In the genomic region with DNA sequence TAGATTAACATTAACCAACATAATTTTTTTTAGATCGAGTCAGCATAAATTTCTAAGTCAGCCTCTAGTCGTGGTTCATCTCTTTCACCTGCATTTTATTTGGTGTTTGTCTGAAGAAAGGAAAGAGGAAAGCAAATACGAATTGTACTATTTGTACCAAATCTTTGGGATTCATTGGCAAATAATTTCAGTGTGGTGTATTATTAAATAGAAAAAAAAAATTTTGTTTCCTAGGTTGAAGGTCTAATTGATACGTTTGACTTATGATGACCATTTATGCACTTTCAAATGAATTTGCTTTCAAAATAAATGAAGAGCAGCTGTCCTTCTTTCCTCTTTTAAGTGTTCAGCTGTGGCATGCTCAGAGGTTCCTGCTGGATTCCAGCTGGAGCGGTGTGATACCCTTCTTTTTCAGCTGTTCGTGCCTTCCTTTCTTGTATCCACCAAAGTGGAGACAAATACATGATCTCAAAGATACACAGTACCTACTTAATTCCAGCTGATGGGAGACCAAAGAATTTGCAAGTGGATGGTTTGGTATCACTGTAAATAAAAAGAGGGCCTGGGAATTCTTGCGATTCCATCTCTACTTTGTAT, we compare ENCODE assay signal across 8 cellular contexts. TPM values are rescaled to one million over a fixed set of nuclear protein-coding genes. Genes with fewer than 3 reads are reported as not detected.
A peak's percentile ranks its signal among the peaks of the same experiment; 100 is the strongest.
DNase-seq lines count a peak whose midpoint lies in the region; ATAC-seq, FAIRE-seq and TF ChIP-seq lines count a peak whose summit lies in the region.
"Not testable (repeated sequence)": the region's sequence is repeated elsewhere in the genome, so short reads cannot be mapped to it uniquely, and the experiment has no call there.

No MANE protein-coding gene starts in this region.

- H3K79me2 ChIP-seq in endothelial cell of umbilical vein (ENCODE audit: control insufficient read depth, insufficient read depth, low read length) = peaks cover 37% of the 10 kb centered on the region
- peaks cover 34% of the 10 kb centered on the region for H3K79me2 ChIP-seq in keratinocyte (ENCODE audit: control insufficient read depth, insufficient read depth, low read length)

- H3K4me3 ChIP-seq in HUES48 (ENCODE audit: low read depth, low read length) (peak overlapping the region; percentile 86), adrenal gland (peak overlapping the region in 1 of 4 donors; percentile 81), endothelial cell of umbilical vein (replicated peaks in 1 of 3; ENCODE audit: insufficient read depth in 1 of 3, low read depth in 1 of 3, low read length in 3 of 3) (peak overlapping the region; percentile 76 to 100 (median 99)), keratinocyte (ENCODE audit: control insufficient read depth in 2 of 3, extremely low read depth in 1 of 3, insufficient read depth in 2 of 3, low read depth in 1 of 3, low read length in 3 of 3) (peak overlapping the region in 2 of 3 experiments; percentile 3 to 98), ovary (peak overlapping the region; percentile 63)
- H3K4me3 ChIP-seq in thymus (ENCODE audit: low read length) = not testable (repeated sequence)

- POLR2A ChIA-PET in CD4-positive, alpha-beta T cell (lab: Charles Lee) = interaction anchor here (0.6 to 4.9 kb wide), 9 partner anchors 12 to 135 kb away, joined by 3 to 51 read pairs (median 4); a partner anchor contains a TSS
- POLR2A ChIA-PET in endothelial cell of umbilical vein (lab: Charles Lee) = interaction anchor here (0.7 to 12.6 kb wide), 9 partner anchors 12 to 93 kb away, joined by 3 to 224 read pairs (median 4); no protein-coding TSS in a partner anchor

- H3K4me1 ChIP-seq in HUES48 (ENCODE audit: control insufficient read depth, insufficient read depth, low read length) (peaks cover 23% of the 10 kb centered on the region), adrenal gland (replicated peaks in 1 of 2) (peaks cover 29 to 35% of the 10 kb centered on the region in 2 donors), endothelial cell of umbilical vein (ENCODE audit: control insufficient read depth, extremely low read depth, insufficient read depth, low read length) (peaks cover 17% of the 10 kb centered on the region), keratinocyte (ENCODE audit: control insufficient read depth, extremely low read depth, insufficient read depth, low read length) (peaks cover 24% of the 10 kb centered on the region), ovary (ENCODE audit: insufficient read depth) (peaks cover 14% of the 10 kb centered on the region)
- not testable (repeated sequence) for H3K4me1 ChIP-seq in thymus (ENCODE audit: control insufficient read depth, insufficient read depth, low read length)

- peaks cover 84% of the 10 kb centered on the region for H3K4me1 Mint-ChIP-seq in CD4-positive, alpha-beta T cell (ENCODE audit: low read depth)

- intact Hi-C loops in CD4-positive, alpha-beta T cell (cut with DNase I, micrococcal nuclease); adrenal gland (cut with DNase I); endothelial cell of umbilical vein (cut with micrococcal nuclease); ovary (cut with DNase I): not testable (repeated sequence)

- CTCF ChIA-PET in CD4-positive, alpha-beta T cell (lab: Charles Lee) = interaction anchor here (1.0 kb wide), 1 partner anchor 11 kb away, joined by 3 read pairs; no protein-coding TSS in a partner anchor
- CTCF ChIA-PET in endothelial cell of umbilical vein (lab: Charles Lee) = interaction anchor here (1.6 to 8.5 kb wide), 3 partner anchors 17 to 88 kb away, joined by 4 to 110 read pairs (median 6); no protein-coding TSS in a partner anchor

- dilution Hi-C loops in endothelial cell of umbilical vein (cut with MboI; ENCODE audit: extremely low pct_ligation_motif_present, low sequenced_read_pairs); keratinocyte (cut with MboI; ENCODE audit: extremely low pct_ligation_motif_present, low sequenced_read_pairs): not testable (repeated sequence)

- not testable (repeated sequence) for ATAC-seq in CD4-positive, alpha-beta T cell (ENCODE audit: poor library complexity)

- H3K9me3 Mint-ChIP-seq in CD4-positive, alpha-beta T cell = not testable (repeated sequence)

- not testable (repeated sequence) for H3K27me3 ChIP-seq in CD4-positive, alpha-beta T cell (ENCODE audit: control insufficient read depth, insufficient read depth, low read length); HUES48 (ENCODE audit: control insufficient read depth, insufficient read depth, low read length); adrenal gland; endothelial cell of umbilical vein (ENCODE audit: control insufficient read depth in 2 of 2, insufficient read depth in 2 of 2, low read length in 2 of 2); keratinocyte (ENCODE audit: control insufficient read depth, extremely low read depth, insufficient read depth, low read length); ovary; thymus (ENCODE audit: control insufficient read depth, insufficient read depth)

- not testable (repeated sequence) for TF ChIP-seq EP300 in ovary (IDR thresholded peaks at IDR 0.05)

- H3K9ac ChIP-seq in HUES48 (ENCODE audit: low read depth, low read length) = peak overlapping the region; percentile 98
- peak overlapping the region; percentile 100 for H3K9ac ChIP-seq in endothelial cell of umbilical vein (replicated peaks; ENCODE audit: extremely low read depth, insufficient read depth, low read length)
- H3K9ac ChIP-seq in keratinocyte (ENCODE audit: control insufficient read depth, extremely low read depth, insufficient read depth, low read length) = peak overlapping the region; percentile 98

- peak overlapping the region; percentile 57 for H3K27ac ChIP-seq in CD4-positive, alpha-beta T cell (ENCODE audit: low read depth, low read length)
- peak overlapping the region; percentile 97 for H3K27ac ChIP-seq in HUES48 (ENCODE audit: low read depth, low read length)
- peak overlapping the region; percentile 99 for H3K27ac ChIP-seq in VCaP
- H3K27ac ChIP-seq in adrenal gland = peak overlapping the region in 4 of 5 donors; percentile 22 to 99 (median 96)
- peak overlapping the region; percentile 100 for H3K27ac ChIP-seq in endothelial cell of umbilical vein (ENCODE audit: insufficient read depth, low read depth, low read length)
- H3K27ac ChIP-seq in keratinocyte (ENCODE audit: control insufficient read depth, insufficient read depth, low read length) = peak overlapping the region; percentile 96
- H3K27ac ChIP-seq in ovary = not testable (repeated sequence)
- H3K27ac ChIP-seq in thymus (ENCODE audit: low read depth) = peak overlapping the region; percentile 15

- not testable (repeated sequence) for DNase-seq in CD4-positive, alpha-beta T cell; endothelial cell of umbilical vein (ENCODE audit: low read depth, low spot score); keratinocyte (ENCODE audit: low read depth, low spot score); ovary
- DNase-seq in adrenal gland = peak in 1 of 7 donors; percentile 40

- TF ChIP-seq CTCF in CD4-positive, alpha-beta T cell (IDR thresholded peaks at IDR 0.05); VCaP (conservative IDR thresholded peaks at IDR 0.05); adrenal gland (IDR thresholded peaks at IDR 0.05); endothelial cell of umbilical vein (IDR thresholded peaks at IDR 0.05; ENCODE audit: extremely low read depth in 1 of 2, insufficient read depth in 1 of 2, low read depth in 1 of 2, low read length in 2 of 2); keratinocyte (optimal IDR thresholded peaks at IDR 0.05 in 1 of 3, IDR thresholded peaks at IDR 0.05 in 1 of 3, conservative IDR thresholded peaks at IDR 0.05 in 1 of 3; ENCODE audit: extremely low read depth in 1 of 3, insufficient read depth in 2 of 3, low read length in 3 of 3); ovary (IDR thresholded peaks at IDR 0.05): not testable (repeated sequence)

- H3K9me3 ChIP-seq in CD4-positive, alpha-beta T cell (ENCODE audit: control insufficient read depth, low read length); HUES48 (ENCODE audit: control insufficient read depth, insufficient read depth, low read length); adrenal gland (replicated peaks in 1 of 3); endothelial cell of umbilical vein (replicated peaks; ENCODE audit: control insufficient read depth, insufficient read depth, low read length); keratinocyte (ENCODE audit: control insufficient read depth, low read depth, low read length); ovary; thymus (ENCODE audit: control insufficient read depth): not testable (repeated sequence)

- H3K36me3 Mint-ChIP-seq in CD4-positive, alpha-beta T cell (ENCODE audit: low read depth) = peaks cover 46% of the 10 kb centered on the region

- TF ChIP-seq POLR2A in adrenal gland (IDR thresholded peaks at IDR 0.05); endothelial cell of umbilical vein (IDR thresholded peaks at IDR 0.05; ENCODE audit: low read depth, low read length); ovary (IDR thresholded peaks at IDR 0.05): not testable (repeated sequence)

- FAIRE-seq in endothelial cell of umbilical vein (lab: Jason Lieb, UNC); keratinocyte (lab: Jason Lieb, UNC): not testable (repeated sequence)

- not testable (repeated sequence) for H2AFZ ChIP-seq in endothelial cell of umbilical vein (ENCODE audit: low read depth, low read length); keratinocyte (ENCODE audit: control insufficient read depth, low read length)

- H3K4me2 ChIP-seq in endothelial cell of umbilical vein (ENCODE audit: insufficient read depth, low read length) (peak overlapping the region; percentile 94), keratinocyte (ENCODE audit: control insufficient read depth, extremely low read depth, insufficient read depth, low read depth, low read length) (peak overlapping the region; percentile 87)

- H3K27me3 Mint-ChIP-seq in CD4-positive, alpha-beta T cell = not testable (repeated sequence)

- H3K27ac Mint-ChIP-seq in CD4-positive, alpha-beta T cell = peak overlapping the region; percentile 86

- not testable (repeated sequence) for BruUV-seq in endothelial cell of umbilical vein (replicated peaks; lab: Mats Ljungman, UMichigan)

- 61 to 64% (median 62%) methylated on average over 7 of the region's 7 CpGs for WGBS in adrenal gland, 4 donors
- WGBS in ovary, 3 donors = 23 to 43% (median 39%) methylated on average over 7 of the region's 7 CpGs
- WGBS in thymus = 86% methylated on average over 7 of the region's 7 CpGs

- H4K20me1 ChIP-seq in endothelial cell of umbilical vein (replicated peaks; ENCODE audit: control insufficient read depth, extremely low read depth, insufficient read depth, low read length) = not testable (repeated sequence)
- peaks cover 15% of the 10 kb centered on the region for H4K20me1 ChIP-seq in keratinocyte (ENCODE audit: control insufficient read depth, extremely low read depth, insufficient read depth, low read length)

- not testable (repeated sequence) for H3K9me1 ChIP-seq in endothelial cell of umbilical vein (replicated peaks; ENCODE audit: control insufficient read depth, extremely low read depth, insufficient read depth, low read length); keratinocyte (ENCODE audit: control insufficient read depth, extremely low read depth, insufficient read depth, low read length)

- H3K36me3 ChIP-seq in HUES48 (ENCODE audit: control insufficient read depth, insufficient read depth, low read length) (peaks cover 32% of the 10 kb centered on the region), adrenal gland (replicated peaks in 1 of 2) (peaks cover 0 to 27% of the 10 kb centered on the region in 2 donors), endothelial cell of umbilical vein (ENCODE audit: control insufficient read depth in 2 of 2, extremely low read depth in 1 of 2, insufficient read depth in 2 of 2, low read length in 2 of 2) (peaks cover 5 to 14% of the 10 kb centered on the region in 2 experiments), keratinocyte (ENCODE audit: control insufficient read depth in 2 of 2, extremely low read depth in 1 of 2, insufficient read depth in 2 of 2, low read length in 2 of 2) (peaks cover 3 to 25% of the 10 kb centered on the region in 2 experiments), thymus (ENCODE audit: control insufficient read depth, insufficient read depth) (peaks cover 14% of the 10 kb centered on the region)
- H3K36me3 ChIP-seq in ovary = not testable (repeated sequence)

- peak overlapping the region; percentile 94 for H3K4me3 Mint-ChIP-seq in CD4-positive, alpha-beta T cell

RNA-seq across cellular contexts. Expression of a gene that starts 51.0 kb away (rescaled TPM):
- 1 to 10 TPM; 7.3 to 9.4 TPM for total RNA-seq in CD4-positive, alpha-beta T cell
- total RNA-seq in adrenal gland (10 to 100 TPM in 3 of 8 donors, 1 to 10 TPM in 5; 3.1 to 14.1 (median 7.7) TPM), endothelial cell of umbilical vein (11.3 and 11.6 TPM in 2 replicates), ovary (10 to 100 TPM; 10.6 to 22.9 (median 14.3) TPM)
- polyA plus RNA-seq in adrenal gland (10 to 100 TPM in 1 of 3 donors, 1 to 10 TPM in 2; 6.0 to 10.2 (median 7.1) TPM), endothelial cell of umbilical vein (4.1 and 4.9 TPM in 2 replicates), keratinocyte (5.5 to 7.6 TPM (median 5.9 TPM) in 3 replicates), ovary (10 to 100 TPM in 1 of 2 donors, 1 to 10 TPM in 1; 9.1 to 10.2 TPM), thymus (16.6 TPM)
- polyA plus RNA-seq in endothelial cell of umbilical vein (2011; cell fraction: cytosol; rRNA removed) = 6.0 and 6.4 TPM in 2 replicates
- 6.3 and 8.4 TPM in 2 replicates for polyA plus RNA-seq in endothelial cell of umbilical vein (2011; cell fraction: nucleus; rRNA removed)
- 9.6 and 10.6 TPM in 2 replicates for polyA plus RNA-seq in endothelial cell of umbilical vein (2012)
- polyA minus RNA-seq in endothelial cell of umbilical vein (14.2 and 22.1 TPM in 2 replicates), keratinocyte (1.8 to 9.1 TPM (median 4.0 TPM) in 3 replicates)
- 14.6 TPM for polyA minus RNA-seq in endothelial cell of umbilical vein (2011; cell fraction: cytosol; rRNA and poly(A)+ RNA removed)
- polyA minus RNA-seq in endothelial cell of umbilical vein (2011; cell fraction: nucleus; rRNA and poly(A)+ RNA removed) = 7.4 and 13.4 TPM in 2 replicates
- polyA plus RNA-seq in keratinocyte (2011; ENCODE audit: low read depth) = 9.3 TPM
- polyA plus RNA-seq in keratinocyte (2011; cell fraction: cytosol; rRNA removed) = 2.8 and 4.9 TPM in 2 replicates
- polyA plus RNA-seq in keratinocyte (2011; cell fraction: nucleus; rRNA removed) = 6.8 and 7.0 TPM in 2 replicates
- 4.0 and 6.2 TPM in 2 replicates for polyA plus RNA-seq in keratinocyte (2012; ENCODE audit: low replicate concordance)
- 7.3 TPM for polyA minus RNA-seq in keratinocyte (2011; cell fraction: cytosol; rRNA and poly(A)+ RNA removed)
- polyA minus RNA-seq in keratinocyte (2011; cell fraction: nucleus; rRNA and poly(A)+ RNA removed) = 3.3 and 11.1 TPM in 2 replicates

RNA-seq across cellular contexts. Expression of a gene that starts 51.2 kb away (rescaled TPM):
- total RNA-seq in CD4-positive, alpha-beta T cell = 100 to 1,000 TPM; 129 to 135 TPM
- total RNA-seq in adrenal gland = 10 to 100 TPM; 20.9 to 49.0 (median 38.2) TPM
- polyA plus RNA-seq in adrenal gland = 10 to 100 TPM; 13.2 to 37.4 (median 16.7) TPM
- 40.5 and 45.7 TPM in 2 replicates for total RNA-seq in endothelial cell of umbilical vein
- 4.1 and 5.4 TPM in 2 replicates for polyA plus RNA-seq in endothelial cell of umbilical vein
- polyA plus RNA-seq in endothelial cell of umbilical vein (2011; cell fraction: cytosol; rRNA removed) = 11.4 and 11.6 TPM in 2 replicates
- 19.4 and 21.8 TPM in 2 replicates for polyA plus RNA-seq in endothelial cell of umbilical vein (2011; cell fraction: nucleus; rRNA removed)
- polyA plus RNA-seq in endothelial cell of umbilical vein (2012) = 22.3 and 31.8 TPM in 2 replicates
- 18.4 and 23.7 TPM in 2 replicates for polyA minus RNA-seq in endothelial cell of umbilical vein
- 15.4 TPM for polyA minus RNA-seq in endothelial cell of umbilical vein (2011; cell fraction: cytosol; rRNA and poly(A)+ RNA removed)
- 26.0 and 43.6 TPM in 2 replicates for polyA minus RNA-seq in endothelial cell of umbilical vein (2011; cell fraction: nucleus; rRNA and poly(A)+ RNA removed)
- 13.4 to 19.7 TPM (median 14.2 TPM) in 3 replicates for polyA plus RNA-seq in keratinocyte
- polyA plus RNA-seq in keratinocyte (2011; ENCODE audit: low read depth) = 24.1 TPM
- polyA plus RNA-seq in keratinocyte (2011; cell fraction: cytosol; rRNA removed) = 9.6 and 14.9 TPM in 2 replicates
- 15.8 and 19.6 TPM in 2 replicates for polyA plus RNA-seq in keratinocyte (2011; cell fraction: nucleus; rRNA removed)
- 12.1 and 17.1 TPM in 2 replicates for polyA plus RNA-seq in keratinocyte (2012; ENCODE audit: low replicate concordance)
- 5.8 to 21.7 TPM (median 6.7 TPM) in 3 replicates for polyA minus RNA-seq in keratinocyte
- polyA minus RNA-seq in keratinocyte (2011; cell fraction: cytosol; rRNA and poly(A)+ RNA removed) = 5.9 TPM
- polyA minus RNA-seq in keratinocyte (2011; cell fraction: nucleus; rRNA and poly(A)+ RNA removed) = 13.9 and 22.0 TPM in 2 replicates
- 10 to 100 TPM; 29.2 to 46.2 (median 41.1) TPM for total RNA-seq in ovary
- polyA plus RNA-seq in ovary = 10 to 100 TPM; 14.8 to 22.7 TPM
- 18.8 TPM for polyA plus RNA-seq in thymus
